8 cellular contexts compared by ENCODE assay signal in the genomic region with DNA sequence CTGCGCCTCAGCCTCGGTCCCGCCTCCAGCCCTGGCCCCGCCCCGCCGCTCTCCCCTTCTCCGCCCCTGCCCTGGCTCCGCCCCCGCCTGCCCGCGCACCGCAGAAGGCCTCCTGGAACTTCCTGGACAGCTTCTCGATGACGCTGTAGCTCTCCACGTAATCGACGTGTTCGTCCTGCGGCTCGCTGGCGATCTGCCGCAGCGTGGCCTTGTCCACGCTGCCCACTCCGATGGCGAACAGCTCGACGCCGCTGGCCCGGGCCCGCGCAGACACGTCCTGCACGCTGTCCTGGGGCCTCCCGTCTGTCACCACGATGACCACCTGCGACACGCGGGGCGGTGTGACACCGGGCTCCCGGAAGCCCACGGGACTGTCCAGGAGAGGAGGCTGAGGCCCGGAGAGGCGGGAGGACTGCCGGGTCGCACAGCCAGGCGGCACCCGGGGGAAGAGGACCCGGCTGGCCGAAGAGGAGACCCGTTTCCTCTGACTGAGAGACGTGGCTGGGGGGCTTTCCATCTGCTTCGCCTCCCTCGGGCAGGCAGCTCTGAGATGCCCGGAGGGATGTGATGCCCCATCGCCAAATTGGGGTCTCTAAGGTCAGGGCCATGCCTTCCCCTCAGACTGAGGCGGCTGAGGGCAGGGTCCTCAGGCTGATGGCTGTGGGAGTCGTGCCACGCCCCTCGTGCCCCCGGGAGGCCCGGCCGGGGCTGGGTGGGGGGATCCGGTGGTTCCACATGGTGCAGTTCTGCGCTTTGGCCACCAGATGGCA. TPM values are rescaled to one million over a fixed set of nuclear protein-coding genes. Genes with fewer than 3 reads are reported as not detected.
DNase-seq lines count a peak whose midpoint lies in the region; ATAC-seq and TF ChIP-seq lines count a peak whose summit lies in the region.

No MANE protein-coding gene starts in this region.

- H3K36me3 Mint-ChIP-seq in dendritic cell treated with granulocyte-macrophage colony-stimulating factor and Interleukin-4, amounts not matched to agents 40 ng/mL and 50 ng/mL, for 4 days (ENCODE audit: low read depth) = no peaks in the 10 kb centered on the region

- H3K4me1 Mint-ChIP-seq in dendritic cell treated with granulocyte-macrophage colony-stimulating factor and Interleukin-4, amounts not matched to agents 40 ng/mL and 50 ng/mL, for 4 days (ENCODE audit: low read depth) = peaks cover 32% of the 10 kb centered on the region

- H3K36me3 ChIP-seq in ACC112 (ENCODE audit: insufficient read depth, low read length) = no peaks in the 10 kb centered on the region

- H3K27ac Mint-ChIP-seq in dendritic cell treated with granulocyte-macrophage colony-stimulating factor and Interleukin-4, amounts not matched to agents 40 ng/mL and 50 ng/mL, for 4 days = peak overlapping the region; percentile 99

- DNase-seq in NCI-H446 (lab: John Stamatoyannopoulos, UW) (peak; percentile 86 to 96), lower leg skin (ENCODE audit: low spot score in 2 of 2) (peak; percentile 76 to 97)
- peak; percentile 80 for DNase-seq in activated CD4-positive, alpha-beta T cell treated with anti-CD3 and anti-CD28 coated beads, Interleukin-2, amount 50 U/mL, for 1 hour
- peak; percentile 70 to 79 for DNase-seq in stimulated activated CD4-positive, alpha-beta T cell treated with anti-CD3 and anti-CD28 coated beads, Interleukin-4, amount 100 ng/mL, for 48 hours (ENCODE audit: low read depth in 2 of 2)

- peaks cover 7% of the 10 kb centered on the region for H3K4me1 ChIP-seq in ACC112 (ENCODE audit: control insufficient read depth, insufficient read depth, low read length, unreplicated experiment)

- H3K4me3 Mint-ChIP-seq in dendritic cell treated with granulocyte-macrophage colony-stimulating factor and Interleukin-4, amounts not matched to agents 40 ng/mL and 50 ng/mL, for 4 days = peak overlapping the region; percentile 86

- ATAC-seq in GM18861 (IDR thresholded peaks at IDR 0.05; ENCODE audit: unreplicated experiment) (peak; percentile 41), HG03097 (IDR thresholded peaks at IDR 0.05; ENCODE audit: low FRiP score, unreplicated experiment) (peak; percentile 45)

- peaks cover 11% of the 10 kb centered on the region for H3K9me3 Mint-ChIP-seq in dendritic cell treated with granulocyte-macrophage colony-stimulating factor and Interleukin-4, amounts not matched to agents 40 ng/mL and 50 ng/mL, for 4 days

- peaks cover 9% of the 10 kb centered on the region for H3K27me3 Mint-ChIP-seq in dendritic cell treated with granulocyte-macrophage colony-stimulating factor and Interleukin-4, amounts not matched to agents 40 ng/mL and 50 ng/mL, for 4 days

- peaks cover 6% of the 10 kb centered on the region for H3K79me2 ChIP-seq in ACC112 (ENCODE audit: control insufficient read depth, insufficient read depth, low read length, unreplicated experiment)

- H3K4me3 ChIP-seq in ACC112 (ENCODE audit: low read depth, low read length) = peak overlapping the region; percentile 85
- H3K4me3 ChIP-seq in lower leg skin (ENCODE audit: low read depth, poor library complexity, severe bottlenecking) = peak overlapping the region; percentile 52

- 0% methylated on average over 12 to 30 of the region's 66 CpGs for WGBS in lower leg skin, 2 donors

- TF ChIP-seq CTCF in lower leg skin (IDR thresholded peaks at IDR 0.05) = peak in 1 of 3 donors; percentile 97

- no peaks in the 10 kb centered on the region for H3K27me3 ChIP-seq in ACC112 (ENCODE audit: insufficient read depth, low read length)

- peak overlapping the region; percentile 87 for H3K27ac ChIP-seq in ACC112 (ENCODE audit: low read depth, low read length)

- H2AFZ ChIP-seq in ACC112 (ENCODE audit: low read length, unreplicated experiment) = peak overlapping the region; percentile 58

- TF ChIP-seq POLR2A in lower leg skin (IDR thresholded peaks at IDR 0.05) = peak in 1 of 2 donors; percentile 83

- intact Hi-C loops in dendritic cell treated with granulocyte-macrophage colony-stimulating factor and Interleukin-4, amounts not matched to agents 40 ng/mL and 50 ng/mL, for 4 days (cut with micrococcal nuclease) = loop anchor here (1.0 to 5.0 kb wide), 5 partner anchors 38 to 1482 kb away; a partner anchor contains a TSS
- intact Hi-C loops in lower leg skin (cut with DNase I; ENCODE audit: low total_unique reads) = no loop called here

RNA-seq across cellular contexts. Expression of a gene that starts 4.6 kb away (rescaled TPM):
- not detected for total RNA-seq in lower leg skin

RNA-seq across cellular contexts. Expression of a gene that starts 38.8 kb away (rescaled TPM):
- total RNA-seq in lower leg skin = 10 to 100 TPM in 3 of 4 donors, 1 to 10 TPM in 1; 8.7 to 21.5 (median 15.6) TPM

Comparison
In these comparisons a context has a peak if more than half of its experiments do, and no peak if none do; other contexts are left out.
1. Peak in every context shown above with its lines: DNase-seq, ATAC-seq, H3K4me3 ChIP-seq and H3K27ac ChIP-seq.